ENCODE assay signal across 1 cellular context in the genomic region with DNA sequence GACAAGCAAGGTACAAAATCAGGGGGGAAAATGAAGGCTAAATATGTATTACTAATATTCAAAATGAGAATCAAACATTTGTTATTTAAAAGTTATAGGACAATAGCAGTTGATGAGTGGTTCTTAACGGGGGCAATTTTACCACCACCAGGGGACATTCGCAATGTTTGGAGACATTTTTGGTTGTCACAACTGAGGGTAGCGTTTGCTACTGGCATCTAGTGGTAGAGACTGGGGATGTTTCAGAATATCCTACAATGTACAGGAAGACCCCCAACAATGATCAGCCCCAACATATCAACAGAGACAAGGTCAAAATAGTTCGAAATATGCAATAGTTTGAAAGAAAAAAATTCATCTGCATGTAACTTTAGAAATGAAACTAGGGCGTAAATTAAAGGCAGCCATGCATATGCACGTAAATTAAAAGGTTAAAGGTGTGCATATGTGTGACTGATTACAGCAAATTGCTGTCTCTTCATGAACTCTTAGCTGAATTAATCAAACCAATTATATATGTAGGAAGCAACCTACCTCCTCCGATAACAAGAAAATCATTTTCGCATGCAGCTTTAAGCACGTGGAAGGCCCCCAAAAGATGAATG.
TF ChIP-seq lines count a peak whose summit lies in the region.

No MANE protein-coding gene starts in this region.

TF ChIP-seq in Ishikawa, 13 proteins besides CTCF, POLR2A, EP300 and RAD21 (continued from another document):
- TF ChIP-seq, protein P1, sequence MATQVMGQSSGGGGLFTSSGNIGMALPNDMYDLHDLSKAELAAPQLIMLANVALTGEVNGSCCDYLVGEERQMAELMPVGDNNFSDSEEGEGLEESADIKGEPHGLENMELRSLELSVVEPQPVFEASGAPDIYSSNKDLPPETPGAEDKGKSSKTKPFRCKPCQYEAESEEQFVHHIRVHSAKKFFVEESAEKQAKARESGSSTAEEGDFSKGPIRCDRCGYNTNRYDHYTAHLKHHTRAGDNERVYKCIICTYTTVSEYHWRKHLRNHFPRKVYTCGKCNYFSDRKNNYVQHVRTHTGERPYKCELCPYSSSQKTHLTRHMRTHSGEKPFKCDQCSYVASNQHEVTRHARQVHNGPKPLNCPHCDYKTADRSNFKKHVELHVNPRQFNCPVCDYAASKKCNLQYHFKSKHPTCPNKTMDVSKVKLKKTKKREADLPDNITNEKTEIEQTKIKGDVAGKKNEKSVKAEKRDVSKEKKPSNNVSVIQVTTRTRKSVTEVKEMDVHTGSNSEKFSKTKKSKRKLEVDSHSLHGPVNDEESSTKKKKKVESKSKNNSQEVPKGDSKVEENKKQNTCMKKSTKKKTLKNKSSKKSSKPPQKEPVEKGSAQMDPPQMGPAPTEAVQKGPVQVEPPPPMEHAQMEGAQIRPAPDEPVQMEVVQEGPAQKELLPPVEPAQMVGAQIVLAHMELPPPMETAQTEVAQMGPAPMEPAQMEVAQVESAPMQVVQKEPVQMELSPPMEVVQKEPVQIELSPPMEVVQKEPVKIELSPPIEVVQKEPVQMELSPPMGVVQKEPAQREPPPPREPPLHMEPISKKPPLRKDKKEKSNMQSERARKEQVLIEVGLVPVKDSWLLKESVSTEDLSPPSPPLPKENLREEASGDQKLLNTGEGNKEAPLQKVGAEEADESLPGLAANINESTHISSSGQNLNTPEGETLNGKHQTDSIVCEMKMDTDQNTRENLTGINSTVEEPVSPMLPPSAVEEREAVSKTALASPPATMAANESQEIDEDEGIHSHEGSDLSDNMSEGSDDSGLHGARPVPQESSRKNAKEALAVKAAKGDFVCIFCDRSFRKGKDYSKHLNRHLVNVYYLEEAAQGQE (IDR thresholded peaks at IDR 0.05; ENCODE audit: low read depth) = no peak
- TF ChIP-seq FOXM1 (IDR thresholded peaks at IDR 0.05; ENCODE audit: borderline replicate concordance, low read depth) (no peak), CREB1 (IDR thresholded peaks at IDR 0.05; ENCODE audit: low read depth) (no peak), NFIC (IDR thresholded peaks at IDR 0.05) (no peak)
TF ChIP-seq in Ishikawa: peak in this region for 0.
